Comparison of ENCODE assay signal across 8 cellular contexts in the genomic region with DNA sequence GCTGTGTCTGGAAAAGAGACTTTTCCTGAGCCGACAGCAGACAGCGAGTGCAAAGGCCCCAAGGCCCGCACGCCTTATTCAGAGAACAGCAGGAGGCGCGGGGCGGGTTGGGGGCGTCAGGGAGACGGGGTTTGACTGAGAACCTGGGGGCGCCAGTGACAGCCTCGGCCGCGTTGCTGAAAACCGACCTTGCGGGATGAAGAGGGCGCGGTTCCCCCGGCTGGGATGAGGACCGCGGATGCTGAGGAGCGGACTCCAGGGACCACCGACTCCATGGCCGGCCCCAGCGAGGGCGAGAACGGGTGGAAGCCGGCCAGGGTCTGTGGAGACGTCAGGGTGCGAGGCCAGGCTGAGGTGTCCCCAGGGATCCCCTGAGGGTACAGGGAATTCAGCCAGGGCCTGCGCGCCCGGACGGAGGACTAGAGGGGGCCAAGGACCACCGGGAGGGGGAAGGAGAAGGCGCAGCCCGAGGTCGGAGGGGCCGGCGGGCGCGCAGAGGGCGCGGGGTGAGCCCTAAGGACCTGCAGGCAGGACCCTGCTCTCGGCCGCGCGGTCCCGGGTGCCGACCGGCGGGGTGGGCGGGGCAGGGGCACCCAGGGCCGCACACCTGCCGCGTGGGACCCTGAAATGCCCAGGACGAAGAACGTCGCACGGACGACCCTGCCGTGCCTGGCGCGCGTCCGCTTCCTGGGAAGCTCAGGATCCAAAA. TPM values are rescaled to one million over a fixed set of nuclear protein-coding genes. Genes with fewer than 3 reads are reported as not detected.
DNase-seq lines count a peak whose midpoint lies in the region; ATAC-seq and TF ChIP-seq lines count a peak whose summit lies in the region.
"Had no signal": no experiment of that assay in that cellular context is flagged by ENCODE, and none has a peak within 500 bp of the region (broad histone marks: within the 10 kb centered on the region; RNA-seq: fewer than 3 reads in every experiment).

No MANE protein-coding gene starts in this region.

- no peaks in the 10 kb centered on the region for H3K9me3 ChIP-seq in esophagus (ENCODE audit: control insufficient read depth in 2 of 2, insufficient read depth in 1 of 2, low read depth in 1 of 2, low read length in 1 of 2)

- DNase-seq in NB4 (ENCODE audit: low read depth) (peak; percentile 28), skeletal muscle cell (ENCODE audit: low read depth) (no peak), erythroblast (lab: John Stamatoyannopoulos, UW) (no peak)
- DNase-seq: cortex of kidney had no signal

- H3K27ac ChIP-seq in esophagus (ENCODE audit: low read depth in 2 of 2, low read length in 1 of 2), result no peak overlapping the region

- H3K27me3 ChIP-seq in esophagus (ENCODE audit: control insufficient read depth in 1 of 2, insufficient read depth in 2 of 2, low read length in 2 of 2), result peaks cover 0 to 5% of the 10 kb centered on the region in 2 donors

- TF ChIP-seq POLR2A in NB4 (IDR thresholded peaks at IDR 0.05; ENCODE audit: extremely low read depth, insufficient read length) (no peak), erythroblast (IDR thresholded peaks at IDR 0.05; ENCODE audit: low read length) (no peak)

- H3K4me1 ChIP-seq in esophagus (ENCODE audit: control insufficient read depth in 2 of 2, insufficient read depth in 2 of 2, low read length in 1 of 2), result peaks cover 7 to 8% of the 10 kb centered on the region in 2 donors

- WGBS in esophagus, 2 donors, result 7% methylated on average over 49 to 65 of the region's 65 CpGs

- peak overlapping the region; percentile 57 for H3K4me3 ChIP-seq in NB4 (ENCODE audit: low read depth, low read length)
- H3K4me3 ChIP-seq in esophagus (ENCODE audit: low read depth in 1 of 2, low read length in 2 of 2), result peak overlapping the region; percentile 46 to 49
- H3K4me3 ChIP-seq in skeletal muscle cell (ENCODE audit: low read depth, low read length), result peak overlapping the region; percentile 73

- ATAC-seq in GM18498 (IDR thresholded peaks at IDR 0.05; ENCODE audit: unreplicated experiment), result peak; percentile 6
- ATAC-seq in HG02973 (IDR thresholded peaks at IDR 0.05; ENCODE audit: unreplicated experiment), result no peak
- ATAC-seq in HG03280 (IDR thresholded peaks at IDR 0.05; ENCODE audit: unreplicated experiment), result no peak

- TF ChIP-seq CTCF in NB4 (IDR thresholded peaks at IDR 0.05; ENCODE audit: low read depth, low read length), result no peak

- H3K36me3 ChIP-seq in esophagus (ENCODE audit: control insufficient read depth in 2 of 2, insufficient read depth in 2 of 2, low read length in 1 of 2), result peaks cover 4 to 16% of the 10 kb centered on the region in 2 donors

RNA-seq across cellular contexts. Expression of gene AHRR, which starts 0.8 kb away (rescaled TPM):
- 1 to 10 TPM; 1.2 to 1.7 TPM for polyA plus RNA-seq in esophagus

RNA-seq across cellular contexts. Expression of gene PDCD6, which starts 49.2 kb away (rescaled TPM):
- polyA plus RNA-seq in esophagus, result 100 to 1,000 TPM; 152 to 159 TPM
